Comparison of ENCODE assay signal across 8 cellular contexts in the genomic region with DNA sequence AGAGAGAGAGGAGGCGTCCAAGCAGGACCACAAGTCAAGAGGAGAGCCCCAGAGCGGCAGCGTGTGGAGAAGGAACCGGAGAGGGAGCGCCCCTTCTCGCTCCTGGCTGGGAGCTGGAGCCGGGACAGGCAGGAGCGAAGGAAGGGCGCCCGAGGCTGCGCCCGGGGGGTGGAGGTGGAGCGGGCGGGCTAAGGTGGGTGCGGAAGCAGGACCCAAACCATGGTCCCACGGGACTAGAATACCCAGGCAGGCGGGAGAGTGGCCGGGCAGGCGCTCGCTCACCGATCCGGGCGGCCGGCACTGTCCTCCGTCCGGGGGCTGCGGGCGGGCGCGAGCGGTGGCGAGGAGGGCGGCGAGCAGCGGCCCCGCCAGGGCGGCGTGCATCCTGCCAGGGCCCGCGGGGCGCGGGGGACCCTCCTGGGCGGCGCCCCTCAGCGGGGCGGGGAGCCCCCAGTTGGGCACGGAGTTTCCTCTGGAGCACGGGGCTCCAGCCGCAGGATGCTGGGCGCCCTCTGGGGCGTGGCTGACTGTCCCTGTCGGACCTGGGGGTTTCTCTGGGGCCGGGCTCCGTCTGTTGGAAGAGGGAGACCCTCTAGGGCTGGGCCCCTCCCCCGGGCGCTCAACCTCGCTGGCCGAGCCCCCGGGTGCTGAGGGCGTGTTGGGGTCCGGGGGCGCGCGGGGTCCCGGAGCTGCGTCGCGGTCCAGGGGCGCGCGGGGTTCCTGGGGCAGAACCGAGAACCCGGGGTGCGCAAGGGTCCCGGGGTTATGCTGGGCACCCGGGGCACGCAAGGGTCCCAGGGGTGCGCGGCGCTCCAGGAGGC. TPM values are rescaled to one million over a fixed set of nuclear protein-coding genes. Genes with fewer than 3 reads are reported as not detected.
DNase-seq lines count a peak whose midpoint lies in the region; ATAC-seq, FAIRE-seq and TF ChIP-seq lines count a peak whose summit lies in the region.

No MANE protein-coding gene starts in this region.

- DNase-seq in GM20000 (ENCODE audit: low spot score) (peak; percentile 40), iPS DF 6.9 (ENCODE audit: low read depth, low spot score) (no peak), skeletal muscle cell (ENCODE audit: low read depth) (no peak), activated gamma-delta T cell (lab: John Stamatoyannopoulos, UW) (no peak), RCC 7860 (ENCODE audit: low spot score) (no peak)
- DNase-seq in activated CD8-positive, alpha-beta T cell treated with anti-CD3 and anti-CD28 coated beads for 36 hours, result no peak
- no peak for DNase-seq in activated CD4-positive, alpha-beta T cell treated with anti-CD3 and anti-CD28 coated beads for 4 hours

- no peak overlapping the region for H3K27ac Mint-ChIP-seq in activated CD8-positive, alpha-beta T cell treated with anti-CD3 and anti-CD28 coated beads for 36 hours

- peaks cover 2% of the 10 kb centered on the region for H3K4me1 Mint-ChIP-seq in activated CD8-positive, alpha-beta T cell treated with anti-CD3 and anti-CD28 coated beads for 36 hours (ENCODE audit: low read depth)

- H3K27ac ChIP-seq in iPS DF 6.9 (ENCODE audit: low read length), result no peak overlapping the region

- POLR2A ChIA-PET in activated CD8-positive, alpha-beta T cell treated with anti-CD3 and anti-CD28 coated beads for 36 hours (lab: Charles Lee), result interaction anchor here (0.9 kb wide), 1 partner anchor 10 kb away, joined by 3 read pairs; no protein-coding TSS in a partner anchor

- H3K9me3 ChIP-seq in iPS DF 6.9 (ENCODE audit: control insufficient read depth, insufficient read depth, low read length), result no peaks in the 10 kb centered on the region

- no peak for ATAC-seq in activated CD8-positive, alpha-beta T cell treated with anti-CD3 and anti-CD28 coated beads for 36 hours
- no peak for ATAC-seq in GM18520 (IDR thresholded peaks at IDR 0.05; ENCODE audit: unreplicated experiment)

- H3K36me3 Mint-ChIP-seq in activated CD8-positive, alpha-beta T cell treated with anti-CD3 and anti-CD28 coated beads for 36 hours (ENCODE audit: low read depth), result no peaks in the 10 kb centered on the region

- TF ChIP-seq CTCF in GM20000 (IDR thresholded peaks at IDR 0.05; ENCODE audit: extremely low read depth, missing control alignments), result no peak
- TF ChIP-seq CTCF in activated CD8-positive, alpha-beta T cell treated with anti-CD3 and anti-CD28 coated beads for 36 hours (IDR thresholded peaks at IDR 0.05), result no peak

- H3K27me3 ChIP-seq in iPS DF 6.9 (ENCODE audit: control insufficient read depth, insufficient read depth, low read length), result peaks cover 7% of the 10 kb centered on the region; the same call in 1 of the 2 replicates

- no CpG with 5 or more reads among the region's 80 CpGs for WGBS in iPS DF 6.9 (ENCODE audit: insufficient coverage, insufficient read length)

- intact Hi-C loops in activated CD8-positive, alpha-beta T cell treated with anti-CD3 and anti-CD28 coated beads for 36 hours (cut with micrococcal nuclease), result loop anchor here (5.0 to 10.0 kb wide), 3 partner anchors 66 to 238 kb away; no protein-coding TSS in a partner anchor

- CTCF ChIA-PET in activated CD8-positive, alpha-beta T cell treated with anti-CD3 and anti-CD28 coated beads for 36 hours (lab: Charles Lee), result interaction anchor here (0.6 to 2.8 kb wide), 14 partner anchors 10 to 239 kb away, joined by 3 to 26 read pairs (median 4); no protein-coding TSS in a partner anchor

- H3K4me3 ChIP-seq in iPS DF 6.9 (ENCODE audit: low read length) (peak overlapping the region; percentile 65; the same call in 1 of the 2 replicates), skeletal muscle cell (ENCODE audit: low read depth, low read length) (peak overlapping the region; percentile 52)

- FAIRE-seq in RCC 7860 (lab: Jason Lieb, UNC), result no peak

- no peaks in the 10 kb centered on the region for H3K9me3 Mint-ChIP-seq in activated CD8-positive, alpha-beta T cell treated with anti-CD3 and anti-CD28 coated beads for 36 hours

- no peaks in the 10 kb centered on the region for H3K36me3 ChIP-seq in iPS DF 6.9 (ENCODE audit: control insufficient read depth, insufficient read depth, low read length)

- peaks cover 4% of the 10 kb centered on the region; the same call in 1 of the 2 replicates for H3K4me1 ChIP-seq in iPS DF 6.9 (ENCODE audit: control insufficient read depth, insufficient read depth, low read length)

- H3K27me3 Mint-ChIP-seq in activated CD8-positive, alpha-beta T cell treated with anti-CD3 and anti-CD28 coated beads for 36 hours, result peaks cover 42% of the 10 kb centered on the region

- H3K4me3 Mint-ChIP-seq in activated CD8-positive, alpha-beta T cell treated with anti-CD3 and anti-CD28 coated beads for 36 hours, result peak overlapping the region; percentile 35

RNA-seq across cellular contexts. Expression of a gene that starts 0.6 kb away (rescaled TPM):
- not detected for total RNA-seq in activated CD8-positive, alpha-beta T cell treated with anti-CD3 and anti-CD28 coated beads for 36 hours
